ENCODE assay signal across 26 cellular contexts in the genomic region with DNA sequence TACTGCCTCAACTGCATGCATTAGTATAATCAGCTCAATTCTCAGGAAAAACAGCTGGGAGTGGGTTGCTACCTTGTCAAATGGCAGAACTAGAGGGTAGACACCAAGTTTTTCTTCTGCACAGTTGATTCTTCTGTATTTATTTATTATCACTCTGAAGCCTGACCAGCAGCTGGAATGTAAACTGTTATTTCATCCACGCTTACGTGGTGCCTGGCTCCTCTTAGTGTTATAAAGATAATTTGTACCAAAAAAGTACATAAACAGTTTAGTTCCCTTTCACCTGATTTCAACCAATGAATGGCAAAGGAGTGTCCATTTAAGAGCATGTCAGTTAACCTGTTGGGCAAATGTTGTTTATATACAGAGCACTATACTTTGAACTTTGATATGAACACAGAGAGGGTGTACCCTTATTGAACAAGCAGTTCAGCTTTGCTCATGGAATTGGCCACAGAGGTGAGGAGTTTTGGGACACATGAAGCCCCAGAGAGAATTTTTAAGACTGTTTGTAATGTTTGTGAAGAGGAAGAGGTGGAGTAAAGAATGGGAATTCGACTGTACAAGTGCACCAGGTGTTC. TPM values are rescaled to one million over a fixed set of nuclear protein-coding genes. Genes with fewer than 3 reads are reported as not detected.
DNase-seq lines count a peak whose midpoint lies in the region; ATAC-seq and FAIRE-seq lines count a peak whose summit lies in the region.
"Had no signal": no experiment of that assay in that cellular context is flagged by ENCODE, and none has a peak within 500 bp of the region (broad histone marks: within the 10 kb centered on the region; RNA-seq: fewer than 3 reads in every experiment).

No MANE protein-coding gene starts in this region.

- FAIRE-seq in colon (lab: Jason Lieb, UNC), result peak; percentile 95
- FAIRE-seq: GM18507 had no signal

- peaks cover 0 to 3% of the 10 kb centered on the region in 2 donors for H3K4me1 ChIP-seq in muscle layer of duodenum (ENCODE audit: control insufficient read depth in 1 of 2, insufficient read depth in 2 of 2, low read length in 2 of 2)
- H3K4me1 ChIP-seq: HAP-1 had no signal

- no peak overlapping the region for H3K4me3 ChIP-seq in muscle layer of duodenum (ENCODE audit: low read depth in 1 of 2, low read length in 2 of 2)
- H3K4me3 ChIP-seq: HAP-1 had no signal

- DNase-seq in left lobe of liver (ENCODE audit: low spot score), result peak; percentile 72
- DNase-seq in NCI-H345 treated with DMSO at 0.1 percent for 48 hours (lab: John Stamatoyannopoulos, UW; ENCODE audit: unreplicated experiment), result no peak
- no peak for DNase-seq in hippocampal formation (lab: John Stamatoyannopoulos, UW)
- DNase-seq: C1 segment of cervical spinal cord; CD4-positive, alpha-beta memory T cell; COR-L47; DMS53; GOT3; HFFc6; NCI-H1048; NCI-H1417; NCI-H1694; NCI-H2029 treated with DMSO at 0.1 percent for 48 hours; NCI-H526 treated with DMSO at 0.1 percent for 48 hours; SHP77 treated with DMSO at 0.1 percent for 48 hours had no signal

- no peaks in the 10 kb centered on the region for H3K36me3 ChIP-seq in muscle layer of duodenum (ENCODE audit: control insufficient read depth in 1 of 2, insufficient read depth in 2 of 2, low read length in 2 of 2)
- H3K36me3 ChIP-seq: HAP-1 had no signal

- ATAC-seq in left lobe of liver, result peak; percentile 72
- no peak for ATAC-seq in GM21786 (IDR thresholded peaks at IDR 0.05; ENCODE audit: unreplicated experiment)
- no peak for ATAC-seq in GM19395 (IDR thresholded peaks at IDR 0.05; ENCODE audit: unreplicated experiment)

- H3K27me3 ChIP-seq in muscle layer of duodenum (ENCODE audit: low read depth, low read length), result no peaks in the 10 kb centered on the region

- peaks cover 0 to 5% of the 10 kb centered on the region in 2 donors for H3K9me3 ChIP-seq in muscle layer of duodenum (ENCODE audit: control insufficient read depth in 1 of 2, low read length in 2 of 2)
- H3K9me3 ChIP-seq: HAP-1 had no signal

- H3K27ac ChIP-seq in muscle layer of duodenum (ENCODE audit: low read length), result peak overlapping the region; percentile 68
- H3K27ac ChIP-seq: KMS-11 had no signal

RNA-seq across cellular contexts. Expression of a gene that starts 7.1 kb away (rescaled TPM):
- total RNA-seq in left lobe of liver, result 0.15 TPM
- total RNA-seq: CD4-positive, alpha-beta memory T cell; HFFc6; NCI-H460 had no signal

RNA-seq across cellular contexts. Expression of a gene that starts 28.8 kb away (rescaled TPM):
- 1,004 TPM for total RNA-seq in left lobe of liver
- total RNA-seq: A673; CD4-positive, alpha-beta memory T cell; Daoy; G401; HFFc6 had no signal
